29 cellular contexts compared by ENCODE assay signal in the genomic region with DNA sequence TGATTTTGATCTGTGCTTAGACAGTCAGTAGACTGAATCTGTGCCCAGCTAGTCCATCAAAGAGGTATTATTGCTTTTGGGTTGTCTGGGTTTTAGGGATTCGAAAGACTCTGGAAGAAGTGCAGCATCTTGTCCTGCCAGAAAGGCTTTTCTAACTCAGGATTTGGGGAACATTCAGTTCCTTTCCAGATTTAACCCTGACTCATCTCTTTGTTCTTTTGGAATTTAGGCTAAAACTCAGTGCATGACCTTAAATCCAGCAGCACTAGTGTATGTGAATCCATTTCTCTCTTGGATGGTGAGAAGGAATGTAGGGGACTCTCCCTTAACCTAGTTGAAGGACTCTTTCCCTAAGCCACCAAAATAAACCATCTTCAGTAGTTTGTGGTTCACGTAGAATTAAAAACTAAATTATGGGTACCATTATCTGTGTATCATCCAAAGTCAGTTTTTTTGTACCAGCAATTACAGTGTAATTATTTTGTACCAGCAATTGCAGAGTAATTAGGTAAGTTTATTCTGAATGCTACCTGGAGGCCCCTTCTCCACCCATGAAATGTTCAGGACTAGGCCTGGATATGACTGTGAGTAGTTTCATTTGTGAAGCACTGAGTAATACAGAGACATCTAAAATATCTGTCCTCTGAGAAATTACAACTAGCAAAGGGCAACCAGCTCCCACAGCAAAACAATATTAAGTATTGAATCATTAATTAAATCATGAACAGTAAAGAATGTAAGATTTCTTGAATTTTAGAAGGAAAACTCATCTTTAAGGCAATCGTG.
DNase-seq lines count a peak whose midpoint lies in the region; ATAC-seq lines count a peak whose summit lies in the region.
"Had no signal": no experiment of that assay in that cellular context is flagged by ENCODE, and none has a peak within 500 bp of the region (broad histone marks: within the 10 kb centered on the region; RNA-seq: fewer than 3 reads in every experiment).

No MANE protein-coding gene starts in this region.

- no peak overlapping the region for H3K27ac Mint-ChIP-seq in activated naive CD8-positive, alpha-beta T cell treated with anti-CD3 and anti-CD28 coated beads, Interleukin-2, amount 50 U/mL, for 24 hours
- H3K27ac Mint-ChIP-seq: activated CD8-positive, alpha-beta memory T cell treated with anti-CD3 and anti-CD28 coated beads, Interleukin-2, amount 10 ng/mL, durations not matched to agents 7 days and 5 days; activated naive CD4-positive, alpha-beta T cell treated with anti-CD3 and anti-CD28 coated beads, Interleukin-2, amount 10 ng/mL, durations not matched to agents 7 days and 5 days; B cell; dendritic cell treated with granulocyte-macrophage colony-stimulating factor and Interleukin-4, amounts not matched to agents 40 ng/mL and 50 ng/mL, for 4 days; natural killer cell; WTC11 had no signal

- H3K9ac ChIP-seq in adipocyte (ENCODE audit: low read length) = peak overlapping the region; percentile 48

- H3K4me3 ChIP-seq in adipocyte (ENCODE audit: low read length) = no peak overlapping the region
- H3K4me3 ChIP-seq: A549, cardiac muscle cell, esophagus squamous epithelium, gastroesophageal sphincter, PC-9, smooth muscle cell had no signal

- peaks cover 1% of the 10 kb centered on the region for H3K36me3 Mint-ChIP-seq in activated naive CD8-positive, alpha-beta T cell treated with anti-CD3 and anti-CD28 coated beads, Interleukin-2, amount 50 U/mL, for 24 hours (ENCODE audit: low read depth)
- H3K36me3 Mint-ChIP-seq: activated CD8-positive, alpha-beta memory T cell treated with anti-CD3 and anti-CD28 coated beads, Interleukin-2, amount 10 ng/mL, durations not matched to agents 7 days and 5 days; activated naive CD4-positive, alpha-beta T cell treated with anti-CD3 and anti-CD28 coated beads, Interleukin-2, amount 10 ng/mL, durations not matched to agents 7 days and 5 days; natural killer cell; WTC11 had no signal

- no peak overlapping the region for H3K4me3 Mint-ChIP-seq in activated naive CD8-positive, alpha-beta T cell treated with anti-CD3 and anti-CD28 coated beads, Interleukin-2, amount 50 U/mL, for 24 hours
- H3K4me3 Mint-ChIP-seq: activated CD8-positive, alpha-beta memory T cell treated with anti-CD3 and anti-CD28 coated beads, Interleukin-2, amount 10 ng/mL, durations not matched to agents 7 days and 5 days; activated naive CD4-positive, alpha-beta T cell treated with anti-CD3 and anti-CD28 coated beads, Interleukin-2, amount 10 ng/mL, durations not matched to agents 7 days and 5 days; B cell; dendritic cell treated with granulocyte-macrophage colony-stimulating factor and Interleukin-4, amounts not matched to agents 40 ng/mL and 50 ng/mL, for 4 days; natural killer cell; WTC11 had no signal

- H3K4me1 Mint-ChIP-seq in activated naive CD8-positive, alpha-beta T cell treated with anti-CD3 and anti-CD28 coated beads, Interleukin-2, amount 50 U/mL, for 24 hours = no peaks in the 10 kb centered on the region
- H3K4me1 Mint-ChIP-seq: activated CD8-positive, alpha-beta memory T cell treated with anti-CD3 and anti-CD28 coated beads, Interleukin-2, amount 10 ng/mL, durations not matched to agents 7 days and 5 days; activated naive CD4-positive, alpha-beta T cell treated with anti-CD3 and anti-CD28 coated beads, Interleukin-2, amount 10 ng/mL, durations not matched to agents 7 days and 5 days; B cell; natural killer cell; WTC11 had no signal

- H3K4me1 ChIP-seq in adipocyte (ENCODE audit: control insufficient read depth, insufficient read depth, low read length) = peaks cover 9% of the 10 kb centered on the region
- H3K4me1 ChIP-seq: A549, gastroesophageal sphincter had no signal

- no peaks in the 10 kb centered on the region for H3K36me3 ChIP-seq in adipocyte (ENCODE audit: control insufficient read depth, insufficient read depth, low read length, severe bottlenecking)
- H3K36me3 ChIP-seq: cardiac muscle cell, esophagus squamous epithelium, gastroesophageal sphincter had no signal

- no peaks in the 10 kb centered on the region for H3K9me3 Mint-ChIP-seq in activated naive CD8-positive, alpha-beta T cell treated with anti-CD3 and anti-CD28 coated beads, Interleukin-2, amount 50 U/mL, for 24 hours
- H3K9me3 Mint-ChIP-seq: activated naive CD4-positive, alpha-beta T cell treated with anti-CD3 and anti-CD28 coated beads, Interleukin-2, amount 10 ng/mL, durations not matched to agents 7 days and 5 days; dendritic cell treated with granulocyte-macrophage colony-stimulating factor and Interleukin-4, amounts not matched to agents 40 ng/mL and 50 ng/mL, for 4 days; WTC11 had no signal

- no peaks in the 10 kb centered on the region for H3K27me3 ChIP-seq in adipocyte (replicated peaks; ENCODE audit: control insufficient read depth, insufficient read depth, low read length)
- H3K27me3 ChIP-seq: cardiac muscle cell, esophagus squamous epithelium, gastroesophageal sphincter had no signal

- DNase-seq in adipocyte (ENCODE audit: low read depth) = no peak
- DNase-seq in NCI-H82 treated with DMSO at 0.1 percent for 48 hours (lab: John Stamatoyannopoulos, UW; ENCODE audit: unreplicated experiment) = no peak
- DNase-seq in stimulated activated CD4-positive, alpha-beta T cell treated with anti-CD3 and anti-CD28 coated beads, Interleukin-15, amount 100 ng/mL, for 24 hours = no peak
- no peak for DNase-seq in activated naive CD8-positive, alpha-beta T cell treated with anti-CD3 and anti-CD28 coated beads, Interleukin-2, amount 50 U/mL, for 24 hours
- DNase-seq: activated CD4-positive, alpha-beta T cell treated with anti-CD3 and anti-CD28 coated beads, Interleukin-2, amount 50 U/mL, for 1 hour; activated CD8-positive, alpha-beta memory T cell treated with anti-CD3 and anti-CD28 coated beads, Interleukin-2, amount 10 ng/mL, durations not matched to agents 7 days and 5 days; activated naive CD4-positive, alpha-beta T cell treated with anti-CD3 and anti-CD28 coated beads, Interleukin-2, amount 10 ng/mL, durations not matched to agents 7 days and 5 days; anterior cingulate cortex; DMS53; esophagus squamous epithelium; GOT3; midbrain; natural killer cell; NCI-H1105; NCI-H446 treated with DMSO at 0.1 percent for 48 hours; PC-9; Right ventricle myocardium superior had no signal

- H3K27me3 Mint-ChIP-seq in activated naive CD8-positive, alpha-beta T cell treated with anti-CD3 and anti-CD28 coated beads, Interleukin-2, amount 50 U/mL, for 24 hours = no peaks in the 10 kb centered on the region
- H3K27me3 Mint-ChIP-seq: activated CD8-positive, alpha-beta memory T cell treated with anti-CD3 and anti-CD28 coated beads, Interleukin-2, amount 10 ng/mL, durations not matched to agents 7 days and 5 days; activated naive CD4-positive, alpha-beta T cell treated with anti-CD3 and anti-CD28 coated beads, Interleukin-2, amount 10 ng/mL, durations not matched to agents 7 days and 5 days; B cell; dendritic cell treated with granulocyte-macrophage colony-stimulating factor and Interleukin-4, amounts not matched to agents 40 ng/mL and 50 ng/mL, for 4 days had no signal

- no peaks in the 10 kb centered on the region for H3K9me3 ChIP-seq in adipocyte (ENCODE audit: control insufficient read depth, low read length)
- H3K9me3 ChIP-seq: A549, esophagus squamous epithelium, gastroesophageal sphincter had no signal

- ATAC-seq in GM18498 (IDR thresholded peaks at IDR 0.05; ENCODE audit: unreplicated experiment) (peak; percentile 50), GM21390 (IDR thresholded peaks at IDR 0.05; ENCODE audit: unreplicated experiment) (peak; percentile 70), HG02885 (IDR thresholded peaks at IDR 0.05; ENCODE audit: poor library complexity, unreplicated experiment) (peak; percentile 57), HG02571 (IDR thresholded peaks at IDR 0.05; ENCODE audit: unreplicated experiment) (no peak)
- ATAC-seq in activated naive CD8-positive, alpha-beta T cell treated with anti-CD3 and anti-CD28 coated beads, Interleukin-2, amount 50 U/mL, for 24 hours = no peak
- ATAC-seq: A549; activated CD8-positive, alpha-beta memory T cell treated with anti-CD3 and anti-CD28 coated beads, Interleukin-2, amount 10 ng/mL, durations not matched to agents 7 days and 5 days; gastroesophageal sphincter; HepG2; natural killer cell; WTC11 had no signal

Comparison
In these comparisons a context has a peak if more than half of its experiments do, and no peak if none do; other contexts are left out.
1. ATAC-seq: peak in GM18498 (single experiment), GM21390 (single experiment) and HG02885 (single experiment); none in HG02571 (single experiment) and activated naive CD8-positive, alpha-beta T cell treated with anti-CD3 and anti-CD28 coated beads, Interleukin-2, amount 50 U/mL, for 24 hours (single experiment).